In genomic region chr22:30806391-30806861, GRCh38 we compare ENCODE assay signal across 1 cellular context.
A peak's percentile ranks its signal among the peaks of the same experiment; 100 is the strongest.
TF ChIP-seq lines count a peak whose summit lies in the region.

No MANE protein-coding gene starts in this region.

TF ChIP-seq in HEK293, 187 proteins besides CTCF, POLR2A, EP300 and RAD21 (continued from another document and continues in another):
- peak; percentile 49; the same call in 1 of the 2 replicates for TF ChIP-seq KLF17 (tag by site-specific recombination; IDR thresholded peaks at IDR 0.05)
- no peak for TF ChIP-seq ZNF610 (tag by site-specific recombination; IDR thresholded peaks at IDR 0.05; ENCODE audit: borderline replicate concordance)
- no peak for TF ChIP-seq ZBTB6 (tag by site-specific recombination; IDR thresholded peaks at IDR 0.05)
- no peak for TF ChIP-seq ZNF433 (tag by site-specific recombination; IDR thresholded peaks at IDR 0.05; ENCODE audit: low read depth)
- no peak for TF ChIP-seq ZNF843 (tag by site-specific recombination; IDR thresholded peaks at IDR 0.05)
- no peak for TF ChIP-seq ZNF596 (tag by site-specific recombination; IDR thresholded peaks at IDR 0.05)
- TF ChIP-seq KLF16 (tag by site-specific recombination; IDR thresholded peaks at IDR 0.05): no peak
- TF ChIP-seq ZNF785 (tag by site-specific recombination; IDR thresholded peaks at IDR 0.05): no peak
- TF ChIP-seq ZNF362 (tag by site-specific recombination; IDR thresholded peaks at IDR 0.05): no peak
- no peak for TF ChIP-seq ZNF558 (tag by site-specific recombination; IDR thresholded peaks at IDR 0.05)
- peak; percentile 96 for TF ChIP-seq PRDM10 (tag by site-specific recombination; IDR thresholded peaks at IDR 0.05)
- no peak for TF ChIP-seq ZNF133 (tag by site-specific recombination; IDR thresholded peaks at IDR 0.05)
- no peak for TF ChIP-seq SP2 (tag by site-specific recombination; IDR thresholded peaks at IDR 0.05)
- TF ChIP-seq ATF2 (tag by site-specific recombination; IDR thresholded peaks at IDR 0.05; ENCODE audit: low read depth): no peak
- TF ChIP-seq MZF1 (tag by site-specific recombination; IDR thresholded peaks at IDR 0.05; ENCODE audit: borderline replicate concordance): no peak
- TF ChIP-seq ZNF555 (tag by site-specific recombination; conservative IDR thresholded peaks at IDR 0.05): no peak
- no peak for TF ChIP-seq ZNF518A (tag by site-specific recombination; conservative IDR thresholded peaks at IDR 0.05; ENCODE audit: low read depth)
- no peak for TF ChIP-seq GLI2 (tag by site-specific recombination; IDR thresholded peaks at IDR 0.05; ENCODE audit: borderline replicate concordance, low read depth)
- TF ChIP-seq TCF7L2 (IDR thresholded peaks at IDR 0.05; ENCODE audit: borderline replicate concordance, low read depth, low read length): no peak
- no peak for TF ChIP-seq ZNF830 (tag by site-specific recombination; IDR thresholded peaks at IDR 0.05; ENCODE audit: low read depth)
- TF ChIP-seq ZBTB21 (tag by site-specific recombination; IDR thresholded peaks at IDR 0.05): no peak
- no peak for TF ChIP-seq GFI1B (tag by site-specific recombination; IDR thresholded peaks at IDR 0.05)
- no peak for TF ChIP-seq ZNF791 (tag by site-specific recombination; IDR thresholded peaks at IDR 0.05)
- TF ChIP-seq ZBTB8A (tag by site-specific recombination; IDR thresholded peaks at IDR 0.05): no peak
- TF ChIP-seq ZFHX2 (tag by site-specific recombination; conservative IDR thresholded peaks at IDR 0.05): no peak
- peak; percentile 63 for TF ChIP-seq ZNF398 (tag by site-specific recombination; IDR thresholded peaks at IDR 0.05)
- no peak for TF ChIP-seq ZNF239 (tag by site-specific recombination; IDR thresholded peaks at IDR 0.05)
- TF ChIP-seq BCL11B (tag by site-specific recombination; IDR thresholded peaks at IDR 0.05; ENCODE audit: low read depth): no peak
- TF ChIP-seq KLF7 (tag by site-specific recombination; IDR thresholded peaks at IDR 0.05; ENCODE audit: borderline replicate concordance): no peak
- no peak for TF ChIP-seq ZNF114 (tag by site-specific recombination; IDR thresholded peaks at IDR 0.05)
- TF ChIP-seq ZNF837 (tag by site-specific recombination; IDR thresholded peaks at IDR 0.05): no peak
- TF ChIP-seq ZNF521 (tag by site-specific recombination; IDR thresholded peaks at IDR 0.05): no peak
- TF ChIP-seq ZSCAN4 (tag by site-specific recombination; IDR thresholded peaks at IDR 0.05): no peak
- TF ChIP-seq ZNF426 (tag by site-specific recombination; IDR thresholded peaks at IDR 0.05): no peak
- no peak for TF ChIP-seq GLIS1 (tag by site-specific recombination; IDR thresholded peaks at IDR 0.05)
- TF ChIP-seq ZXDB (tag by site-specific recombination; IDR thresholded peaks at IDR 0.05): peak; percentile 28; the same call in 1 of the 2 replicates
- no peak for TF ChIP-seq ZNF792 (tag by site-specific recombination; IDR thresholded peaks at IDR 0.05)
- no peak for TF ChIP-seq ZNF514 (tag by site-specific recombination; IDR thresholded peaks at IDR 0.05)
- no peak for TF ChIP-seq BCL11A (tag by site-specific recombination; IDR thresholded peaks at IDR 0.05; ENCODE audit: low read depth)
- peak; percentile 71 for TF ChIP-seq ZBTB17 (tag by site-specific recombination; IDR thresholded peaks at IDR 0.05)
- TF ChIP-seq ZNF121 (tag by site-specific recombination; IDR thresholded peaks at IDR 0.05): no peak
- no peak for TF ChIP-seq ZSCAN23 (tag by site-specific recombination; IDR thresholded peaks at IDR 0.05)
- TF ChIP-seq RBAK (tag by site-specific recombination; IDR thresholded peaks at IDR 0.05): no peak
- TF ChIP-seq PRDM4 (tag by site-specific recombination; IDR thresholded peaks at IDR 0.05): no peak
